Comparison of ENCODE assay signal across 13 cellular contexts in genomic region chr10:126126856-126127255, GRCh38.
DNase-seq lines count a peak whose midpoint lies in the region; ATAC-seq and TF ChIP-seq lines count a peak whose summit lies in the region.
"Had no signal": no experiment of that assay in that cellular context is flagged by ENCODE, and none has a peak within 500 bp of the region (broad histone marks: within the 10 kb centered on the region; RNA-seq: fewer than 3 reads in every experiment).

No MANE protein-coding gene starts in this region.

- TF ChIP-seq CTCF in colonic mucosa (IDR thresholded peaks at IDR 0.05) = no peak
- TF ChIP-seq CTCF in neural progenitor cell (IDR thresholded peaks at IDR 0.05) = no peak

- peaks cover 2% of the 10 kb centered on the region for H3K9me3 Mint-ChIP-seq in neural progenitor cell
- H3K9me3 Mint-ChIP-seq: CD4-positive, alpha-beta T cell had no signal

- H3K27me3 ChIP-seq in colonic mucosa (no peaks in the 10 kb centered on the region), neural progenitor cell (no peaks in the 10 kb centered on the region)

- H3K4me3 ChIP-seq in colonic mucosa = no peak overlapping the region
- no peak overlapping the region for H3K4me3 ChIP-seq in neural progenitor cell
- H3K4me3 ChIP-seq: GM23248, HAP-1 had no signal

- H3K36me3 Mint-ChIP-seq in neural progenitor cell = no peaks in the 10 kb centered on the region

- H3K4me1 ChIP-seq in colonic mucosa (no peaks in the 10 kb centered on the region), neural progenitor cell (peaks cover 13% of the 10 kb centered on the region)
- H3K4me1 ChIP-seq: Caco-2 had no signal

- ATAC-seq in GM19328 (IDR thresholded peaks at IDR 0.05; ENCODE audit: unreplicated experiment) = no peak
- ATAC-seq: HepG2 had no signal

- peak; percentile 12 for DNase-seq in colonic mucosa
- DNase-seq in ecto neural progenitor cell (ENCODE audit: low spot score) = peak; percentile 23
- no peak for DNase-seq in neural progenitor cell (ENCODE audit: low spot score)
- DNase-seq in NCI-H748 (lab: John Stamatoyannopoulos, UW; ENCODE audit: unreplicated experiment) = no peak
- no peak for DNase-seq in Ammon's horn (ENCODE audit: low spot score)
- DNase-seq: ACHN; Caco-2; CD4-positive, alpha-beta T cell; GM23248 had no signal

- H3K9ac ChIP-seq in colonic mucosa (ENCODE audit: low read depth in 2 of 2, low read length in 2 of 2) = no peak overlapping the region
- no peak overlapping the region for H3K9ac ChIP-seq in neural progenitor cell
- H3K9ac ChIP-seq: GM23248 had no signal

- H3K9me3 ChIP-seq in colonic mucosa = no peaks in the 10 kb centered on the region
- no peaks in the 10 kb centered on the region for H3K9me3 ChIP-seq in neural progenitor cell (ENCODE audit: low read depth)
- H3K9me3 ChIP-seq: HAP-1 had no signal

- H4K20me1 ChIP-seq in neural progenitor cell (ENCODE audit: low read depth) = no peaks in the 10 kb centered on the region

- H3K4me3 Mint-ChIP-seq in neural progenitor cell = no peak overlapping the region
- H3K4me3 Mint-ChIP-seq: CD4-positive, alpha-beta T cell had no signal

- no peak overlapping the region for H2AFZ ChIP-seq in neural progenitor cell (replicated peaks)
- H2AFZ ChIP-seq: GM23248 had no signal

- H3K27me3 Mint-ChIP-seq in neural progenitor cell (ENCODE audit: insufficient read depth, low read depth) = peaks cover 11% of the 10 kb centered on the region
- H3K27me3 Mint-ChIP-seq: CD4-positive, alpha-beta T cell had no signal

- H3K36me3 ChIP-seq in colonic mucosa = no peaks in the 10 kb centered on the region
- no peaks in the 10 kb centered on the region for H3K36me3 ChIP-seq in neural progenitor cell
- H3K36me3 ChIP-seq: HAP-1 had no signal

- no peak overlapping the region for H3K27ac ChIP-seq in colonic mucosa
- no peak overlapping the region for H3K27ac ChIP-seq in neural progenitor cell
- H3K27ac ChIP-seq: C4-2B, GM23248 had no signal

- peak overlapping the region; percentile 59 for H3K27ac Mint-ChIP-seq in neural progenitor cell
- H3K27ac Mint-ChIP-seq: CD4-positive, alpha-beta T cell had no signal

- H3K4me1 Mint-ChIP-seq in neural progenitor cell = peaks cover 33% of the 10 kb centered on the region

- no peak overlapping the region for H3K4me2 ChIP-seq in neural progenitor cell

- no peaks in the 10 kb centered on the region for H3F3A ChIP-seq in neural progenitor cell (ENCODE audit: low read depth)

- intact Hi-C loops in colonic mucosa (cut with DNase I) = no loop called here

- H3K79me2 ChIP-seq in neural progenitor cell (ENCODE audit: low read depth) = no peaks in the 10 kb centered on the region

Comparison
In these comparisons a context has a peak if more than half of its experiments do, and no peak if none do; other contexts are left out.
1. DNase-seq: peak in colonic mucosa (single experiment) and ecto neural progenitor cell (single experiment); none in neural progenitor cell (single experiment), NCI-H748 (single experiment) and Ammon's horn (single experiment).